In genomic region chr18:59681521-59682004, GRCh38 we compare ENCODE assay signal across 1 cellular context.
TF ChIP-seq lines count a peak whose summit lies in the region.

No MANE protein-coding gene starts in this region.

TF ChIP-seq in HEK293, 187 proteins besides CTCF, POLR2A, EP300 and RAD21 (continued from another document and continues in another):
- TF ChIP-seq, protein P1, sequence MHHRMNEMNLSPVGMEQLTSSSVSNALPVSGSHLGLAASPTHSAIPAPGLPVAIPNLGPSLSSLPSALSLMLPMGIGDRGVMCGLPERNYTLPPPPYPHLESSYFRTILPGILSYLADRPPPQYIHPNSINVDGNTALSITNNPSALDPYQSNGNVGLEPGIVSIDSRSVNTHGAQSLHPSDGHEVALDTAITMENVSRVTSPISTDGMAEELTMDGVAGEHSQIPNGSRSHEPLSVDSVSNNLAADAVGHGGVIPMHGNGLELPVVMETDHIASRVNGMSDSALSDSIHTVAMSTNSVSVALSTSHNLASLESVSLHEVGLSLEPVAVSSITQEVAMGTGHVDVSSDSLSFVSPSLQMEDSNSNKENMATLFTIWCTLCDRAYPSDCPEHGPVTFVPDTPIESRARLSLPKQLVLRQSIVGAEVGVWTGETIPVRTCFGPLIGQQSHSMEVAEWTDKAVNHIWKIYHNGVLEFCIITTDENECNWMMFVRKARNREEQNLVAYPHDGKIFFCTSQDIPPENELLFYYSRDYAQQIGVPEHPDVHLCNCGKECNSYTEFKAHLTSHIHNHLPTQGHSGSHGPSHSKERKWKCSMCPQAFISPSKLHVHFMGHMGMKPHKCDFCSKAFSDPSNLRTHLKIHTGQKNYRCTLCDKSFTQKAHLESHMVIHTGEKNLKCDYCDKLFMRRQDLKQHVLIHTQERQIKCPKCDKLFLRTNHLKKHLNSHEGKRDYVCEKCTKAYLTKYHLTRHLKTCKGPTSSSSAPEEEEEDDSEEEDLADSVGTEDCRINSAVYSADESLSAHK (tag by site-specific recombination; IDR thresholded peaks at IDR 0.05), result no peak
- TF ChIP-seq ZBTB1 (tag by site-specific recombination; IDR thresholded peaks at IDR 0.05), result no peak
- TF ChIP-seq OSR2 (tag by site-specific recombination; IDR thresholded peaks at IDR 0.05), result peak; percentile 82
- no peak for TF ChIP-seq ZNF324 (tag by site-specific recombination; IDR thresholded peaks at IDR 0.05)
- TF ChIP-seq RBAK (tag by site-specific recombination; IDR thresholded peaks at IDR 0.05), result no peak
- no peak for TF ChIP-seq ZNF133 (tag by site-specific recombination; IDR thresholded peaks at IDR 0.05)
- TF ChIP-seq ZNF518A (tag by site-specific recombination; conservative IDR thresholded peaks at IDR 0.05; ENCODE audit: low read depth), result no peak
- no peak for TF ChIP-seq ZNF658 (tag by site-specific recombination; IDR thresholded peaks at IDR 0.05)
- TF ChIP-seq ZNF274 (IDR thresholded peaks at IDR 0.05; ENCODE audit: low read length), result no peak
- no peak for TF ChIP-seq ZNF274 (tag by site-specific recombination; IDR thresholded peaks at IDR 0.05; ENCODE audit: borderline replicate concordance)
- no peak for TF ChIP-seq ZNF354C (tag by site-specific recombination; IDR thresholded peaks at IDR 0.05; ENCODE audit: borderline replicate concordance, low read depth)
- TF ChIP-seq ZBTB21 (tag by site-specific recombination; IDR thresholded peaks at IDR 0.05), result no peak
- no peak for TF ChIP-seq ZNF211 (tag by site-specific recombination; IDR thresholded peaks at IDR 0.05; ENCODE audit: low read depth)
- no peak for TF ChIP-seq ZNF785 (tag by site-specific recombination; IDR thresholded peaks at IDR 0.05)
- TF ChIP-seq WT1 (tag by site-specific recombination; IDR thresholded peaks at IDR 0.05), result peak; percentile 68; the same call in 1 of the 2 replicates
- no peak for TF ChIP-seq ZNF677 (tag by site-specific recombination; IDR thresholded peaks at IDR 0.05)
- TF ChIP-seq TRIM28 (IDR thresholded peaks at IDR 0.05; ENCODE audit: borderline replicate concordance, low read length), result no peak
- peak; percentile 73 for TF ChIP-seq ZIC2 (tag by site-specific recombination; IDR thresholded peaks at IDR 0.05)
- TF ChIP-seq SP7 (tag by site-specific recombination; IDR thresholded peaks at IDR 0.05), result no peak
- no peak for TF ChIP-seq ZSCAN4 (tag by site-specific recombination; IDR thresholded peaks at IDR 0.05)
- no peak for TF ChIP-seq ZBTB48 (tag by site-specific recombination; IDR thresholded peaks at IDR 0.05)
- no peak for TF ChIP-seq ZNF600 (tag by site-specific recombination; IDR thresholded peaks at IDR 0.05)
- TF ChIP-seq, protein P2, sequence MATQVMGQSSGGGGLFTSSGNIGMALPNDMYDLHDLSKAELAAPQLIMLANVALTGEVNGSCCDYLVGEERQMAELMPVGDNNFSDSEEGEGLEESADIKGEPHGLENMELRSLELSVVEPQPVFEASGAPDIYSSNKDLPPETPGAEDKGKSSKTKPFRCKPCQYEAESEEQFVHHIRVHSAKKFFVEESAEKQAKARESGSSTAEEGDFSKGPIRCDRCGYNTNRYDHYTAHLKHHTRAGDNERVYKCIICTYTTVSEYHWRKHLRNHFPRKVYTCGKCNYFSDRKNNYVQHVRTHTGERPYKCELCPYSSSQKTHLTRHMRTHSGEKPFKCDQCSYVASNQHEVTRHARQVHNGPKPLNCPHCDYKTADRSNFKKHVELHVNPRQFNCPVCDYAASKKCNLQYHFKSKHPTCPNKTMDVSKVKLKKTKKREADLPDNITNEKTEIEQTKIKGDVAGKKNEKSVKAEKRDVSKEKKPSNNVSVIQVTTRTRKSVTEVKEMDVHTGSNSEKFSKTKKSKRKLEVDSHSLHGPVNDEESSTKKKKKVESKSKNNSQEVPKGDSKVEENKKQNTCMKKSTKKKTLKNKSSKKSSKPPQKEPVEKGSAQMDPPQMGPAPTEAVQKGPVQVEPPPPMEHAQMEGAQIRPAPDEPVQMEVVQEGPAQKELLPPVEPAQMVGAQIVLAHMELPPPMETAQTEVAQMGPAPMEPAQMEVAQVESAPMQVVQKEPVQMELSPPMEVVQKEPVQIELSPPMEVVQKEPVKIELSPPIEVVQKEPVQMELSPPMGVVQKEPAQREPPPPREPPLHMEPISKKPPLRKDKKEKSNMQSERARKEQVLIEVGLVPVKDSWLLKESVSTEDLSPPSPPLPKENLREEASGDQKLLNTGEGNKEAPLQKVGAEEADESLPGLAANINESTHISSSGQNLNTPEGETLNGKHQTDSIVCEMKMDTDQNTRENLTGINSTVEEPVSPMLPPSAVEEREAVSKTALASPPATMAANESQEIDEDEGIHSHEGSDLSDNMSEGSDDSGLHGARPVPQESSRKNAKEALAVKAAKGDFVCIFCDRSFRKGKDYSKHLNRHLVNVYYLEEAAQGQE (tag by site-specific recombination; IDR thresholded peaks at IDR 0.05), result no peak
- TF ChIP-seq, protein P3, sequence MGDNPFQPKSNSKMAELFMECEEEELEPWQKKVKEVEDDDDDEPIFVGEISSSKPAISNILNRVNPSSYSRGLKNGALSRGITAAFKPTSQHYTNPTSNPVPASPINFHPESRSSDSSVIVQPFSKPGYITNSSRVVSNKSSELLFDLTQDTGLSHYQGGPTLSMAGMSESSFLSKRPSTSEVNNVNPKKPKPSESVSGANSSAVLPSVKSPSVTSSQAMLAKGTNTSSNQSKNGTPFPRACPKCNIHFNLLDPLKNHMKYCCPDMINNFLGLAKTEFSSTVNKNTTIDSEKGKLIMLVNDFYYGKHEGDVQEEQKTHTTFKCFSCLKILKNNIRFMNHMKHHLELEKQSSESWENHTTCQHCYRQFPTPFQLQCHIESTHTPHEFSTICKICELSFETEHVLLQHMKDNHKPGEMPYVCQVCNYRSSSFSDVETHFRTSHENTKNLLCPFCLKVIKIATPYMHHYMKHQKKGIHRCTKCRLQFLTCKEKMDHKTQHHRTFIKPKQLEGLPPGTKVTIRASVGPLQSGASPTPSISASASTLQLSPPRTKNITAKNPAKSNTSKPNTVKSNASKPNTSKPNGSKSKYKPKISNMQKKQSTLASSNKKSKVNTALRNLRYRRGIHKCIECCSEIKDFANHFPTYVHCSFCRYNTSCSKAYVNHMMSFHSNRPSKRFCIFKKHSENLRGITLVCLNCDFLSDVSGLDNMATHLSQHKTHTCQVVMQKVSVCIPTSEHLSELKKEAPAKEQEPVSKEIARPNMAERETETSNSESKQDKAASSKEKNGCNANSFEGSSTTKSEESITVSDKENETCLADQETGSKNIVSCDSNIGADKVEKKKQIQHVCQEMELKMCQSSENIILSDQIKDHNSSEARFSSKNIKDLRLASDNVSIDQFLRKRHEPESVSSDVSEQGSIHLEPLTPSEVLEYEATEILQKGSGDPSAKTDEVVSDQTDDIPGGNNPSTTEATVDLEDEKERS (tag by site-specific recombination; IDR thresholded peaks at IDR 0.05), result no peak
- no peak for TF ChIP-seq ZNF23 (tag by site-specific recombination; IDR thresholded peaks at IDR 0.05; ENCODE audit: borderline replicate concordance)
- TF ChIP-seq ZNF692 (tag by site-specific recombination; IDR thresholded peaks at IDR 0.05), result no peak
- TF ChIP-seq ZBTB49 (tag by site-specific recombination; IDR thresholded peaks at IDR 0.05; ENCODE audit: low read depth), result no peak
- no peak for TF ChIP-seq ZNF266 (tag by site-specific recombination; IDR thresholded peaks at IDR 0.05; ENCODE audit: low read depth)
- no peak for TF ChIP-seq ZNF529 (tag by site-specific recombination; IDR thresholded peaks at IDR 0.05; ENCODE audit: insufficient replicate concordance)
- TF ChIP-seq, protein P4, sequence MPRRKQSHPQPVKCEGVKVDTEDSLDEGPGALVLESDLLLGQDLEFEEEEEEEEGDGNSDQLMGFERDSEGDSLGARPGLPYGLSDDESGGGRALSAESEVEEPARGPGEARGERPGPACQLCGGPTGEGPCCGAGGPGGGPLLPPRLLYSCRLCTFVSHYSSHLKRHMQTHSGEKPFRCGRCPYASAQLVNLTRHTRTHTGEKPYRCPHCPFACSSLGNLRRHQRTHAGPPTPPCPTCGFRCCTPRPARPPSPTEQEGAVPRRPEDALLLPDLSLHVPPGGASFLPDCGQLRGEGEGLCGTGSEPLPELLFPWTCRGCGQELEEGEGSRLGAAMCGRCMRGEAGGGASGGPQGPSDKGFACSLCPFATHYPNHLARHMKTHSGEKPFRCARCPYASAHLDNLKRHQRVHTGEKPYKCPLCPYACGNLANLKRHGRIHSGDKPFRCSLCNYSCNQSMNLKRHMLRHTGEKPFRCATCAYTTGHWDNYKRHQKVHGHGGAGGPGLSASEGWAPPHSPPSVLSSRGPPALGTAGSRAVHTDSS (tag by site-specific recombination; IDR thresholded peaks at IDR 0.05), result no peak
- TF ChIP-seq KLF8 (tag by site-specific recombination; IDR thresholded peaks at IDR 0.05), result no peak
- no peak for TF ChIP-seq ZNF138 (tag by site-specific recombination; IDR thresholded peaks at IDR 0.05; ENCODE audit: borderline replicate concordance)
- no peak for TF ChIP-seq ZFP69B (tag by site-specific recombination; IDR thresholded peaks at IDR 0.05)
- no peak for TF ChIP-seq YY2 (tag by site-specific recombination; IDR thresholded peaks at IDR 0.05)
- no peak for TF ChIP-seq ZNF433 (tag by site-specific recombination; IDR thresholded peaks at IDR 0.05; ENCODE audit: low read depth)
- TF ChIP-seq ZFP3 (tag by site-specific recombination; IDR thresholded peaks at IDR 0.05; ENCODE audit: low read depth), result no peak
